ENCODE assay signal across 30 cellular contexts in the genomic region with DNA sequence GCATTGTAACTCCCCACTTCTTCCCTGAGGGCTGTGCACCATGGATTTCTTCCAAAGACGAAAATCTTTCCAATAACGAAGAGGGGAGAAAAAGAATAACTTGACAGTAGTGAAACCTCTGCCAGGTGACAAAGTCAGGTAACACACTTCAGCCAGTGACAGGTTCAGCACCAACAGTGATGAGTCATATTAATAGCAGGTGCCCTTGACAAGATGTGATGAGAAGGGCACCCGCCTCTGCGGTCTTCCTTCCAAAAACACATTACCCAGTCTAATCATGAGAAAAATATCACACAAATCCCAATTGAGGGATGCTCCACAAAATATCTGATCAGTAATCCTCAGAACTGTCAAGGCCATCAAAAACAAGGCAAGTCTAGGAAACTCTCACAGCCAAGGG.
"Had no signal": no experiment of that assay in that cellular context is flagged by ENCODE, and none has a peak within 500 bp of the region (broad histone marks: within the 10 kb centered on the region; RNA-seq: fewer than 3 reads in every experiment).

No MANE protein-coding gene starts in this region.

- H3K36me3 ChIP-seq: Peyer's patch, SJSA1 had no signal

- H3K4me2 ChIP-seq: SK-N-SH had no signal

- H3K27me3 ChIP-seq: Peyer's patch, SJSA1 had no signal

- H3K9me3 ChIP-seq: Peyer's patch, SJSA1, SK-N-SH had no signal

- H3K27ac ChIP-seq: Peyer's patch, SJSA1 had no signal

- H3K4me1 ChIP-seq: Peyer's patch, SJSA1 had no signal

- H3K9ac ChIP-seq: SK-N-SH had no signal

- ATAC-seq: PC-3 had no signal

- H3K4me3 ChIP-seq: Peyer's patch, SJSA1 had no signal

- DNase-seq: Karpas-422; MM.1S; MV-4-11; NCI-H1092; NCI-H1105; NCI-H1417 treated with DMSO at 0.1 percent for 48 hours; NCI-H1436 treated with DMSO at 0.1 percent for 48 hours; NCI-H1694 treated with DMSO at 0.1 percent for 48 hours; NCI-H187 treated with DMSO at 0.1 percent for 48 hours; NCI-H2029; NCI-H2081; NCI-H2171 treated with DMSO at 0.1 percent for 48 hours; NCI-H226; NCI-H446 treated with DMSO at 0.1 percent for 48 hours; NCI-H524; NCI-H526; NCI-H69; NCI-H748 treated with DMSO at 0.1 percent for 48 hours; NCI-H82; NK-92 treated with Interleukin-12 subunit alpha and Interleukin-12 subunit beta, amount 100 ng/mL, for 24 hours; OCI-M1; PC-3; Peyer's patch; Right ventricle myocardium superior; RPMI8226; SHP77 treated with DMSO at 0.1 percent for 48 hours; SK-N-SH; SW 1271; T-helper 1 cell had no signal
